In genomic region chr13:32914686-32915085, GRCh38 we compare ENCODE assay signal across 24 cellular contexts.
"Had no signal": no experiment of that assay in that cellular context is flagged by ENCODE, and none has a peak within 500 bp of the region (broad histone marks: within the 10 kb centered on the region; RNA-seq: fewer than 3 reads in every experiment).

No MANE protein-coding gene starts in this region.

- FAIRE-seq: small intestine, urothelium cell line had no signal

- H3K36me3 ChIP-seq: neural progenitor cell, ovary, right lobe of liver, sigmoid colon, stomach, thoracic aorta, thyroid gland, tibial nerve, upper lobe of left lung, vagina had no signal

- H3K4me1 ChIP-seq: neural progenitor cell, parathyroid adenoma, psoas muscle, right lobe of liver, sigmoid colon, stomach, thyroid gland, tibial nerve, upper lobe of left lung, vagina had no signal

- H3K27ac ChIP-seq: neural progenitor cell, ovary, parathyroid adenoma, psoas muscle, right lobe of liver, sigmoid colon, stomach, thoracic aorta, thyroid gland, tibial nerve, upper lobe of left lung, vagina had no signal

- H3K4me3 ChIP-seq: neural progenitor cell, ovary, psoas muscle, right lobe of liver, sigmoid colon, stomach, thoracic aorta, thyroid gland, tibial nerve, upper lobe of left lung, vagina had no signal

- H3K79me2 ChIP-seq: parathyroid adenoma had no signal

- H3K9me3 ChIP-seq: ovary, right lobe of liver, thoracic aorta, thyroid gland, vagina had no signal

- DNase-seq: occipital lobe; ovary; posterior cingulate gyrus; psoas muscle; right cardiac atrium; right lobe of liver; sigmoid colon; small intestine; stimulated activated CD4-positive, alpha-beta T cell treated with anti-CD3 and anti-CD28 coated beads, Interleukin-15, amount 100 ng/mL, for 24 hours; stimulated activated CD4-positive, alpha-beta T cell treated with anti-CD3 and anti-CD28 coated beads, Interleukin-2, amount 100 ng/mL, for 24 hours; stimulated activated CD4-positive, alpha-beta T cell treated with anti-CD3 and anti-CD28 coated beads, Interleukin-2, amount 100 ng/mL, for 48 hours; stimulated activated CD4-positive, alpha-beta T cell treated with anti-CD3 and anti-CD28 coated beads, Interleukin-4, amount 100 ng/mL, for 24 hours; stimulated activated naive B cell treated with anti-CD40 and anti-IgM and Interleukin-4, amounts not matched to agents 10 μg/mL and 1 μg/mL and 100 μg/mL, for 72 hours; stimulated activated naive CD4-positive, alpha-beta T cell treated with Interleukin-2 at 50 U/mL for 16 hours; stomach; thyroid gland; trophoblast cell; upper lobe of left lung had no signal

- H2AFZ ChIP-seq: neural progenitor cell, parathyroid adenoma had no signal

- H3K4me2 ChIP-seq: neural progenitor cell had no signal

- H3K27me3 ChIP-seq: neural progenitor cell, ovary, right lobe of liver, sigmoid colon, stomach, thyroid gland, tibial nerve, upper lobe of left lung, vagina had no signal

- H3K9ac ChIP-seq: neural progenitor cell, parathyroid adenoma had no signal
